ENCODE assay signal across 22 cellular contexts in genomic region chr10:104035817-104036384, GRCh38. TPM values are rescaled to one million over a fixed set of nuclear protein-coding genes. Genes with fewer than 3 reads are reported as not detected.
DNase-seq lines count a peak whose midpoint lies in the region; ATAC-seq and TF ChIP-seq lines count a peak whose summit lies in the region.
"Had no signal": no experiment of that assay in that cellular context is flagged by ENCODE, and none has a peak within 500 bp of the region (broad histone marks: within the 10 kb centered on the region; RNA-seq: fewer than 3 reads in every experiment).

No MANE protein-coding gene starts in this region.

- H3K9me3 ChIP-seq in IMR-90 (ENCODE audit: control insufficient read depth, insufficient read depth, low read length), result no peaks in the 10 kb centered on the region
- H3K9me3 ChIP-seq: ascending aorta, gastroesophageal sphincter, thyroid gland had no signal

- H3K9me1 ChIP-seq in IMR-90 (ENCODE audit: insufficient read depth, low read length), result peaks cover 17% of the 10 kb centered on the region; the same call in 1 of the 2 replicates

- intact Hi-C loops in activated CD4-positive, alpha-beta memory T cell treated with anti-CD3 and anti-CD28 coated beads for 36 hours (cut with micrococcal nuclease), result no loop called here
- intact Hi-C loops in IMR-90 (cut with micrococcal nuclease), result no loop called here
- intact Hi-C loops in left colon (cut with DNase I, micrococcal nuclease), result no loop called here

- peaks cover 5% of the 10 kb centered on the region for H3K36me3 ChIP-seq in IMR-90 (ENCODE audit: control insufficient read depth, insufficient read depth, low read length)

- H3K36me3 Mint-ChIP-seq in activated CD4-positive, alpha-beta memory T cell treated with anti-CD3 and anti-CD28 coated beads, Interleukin-2, amount 10 ng/mL, durations not matched to agents 7 days and 5 days (ENCODE audit: low read depth), result peaks cover 3% of the 10 kb centered on the region
- H3K36me3 Mint-ChIP-seq in activated CD4-positive, alpha-beta memory T cell treated with anti-CD3 and anti-CD28 coated beads for 36 hours, result no peaks in the 10 kb centered on the region
- H3K36me3 Mint-ChIP-seq in type B pancreatic cell (peaks cover 17% of the 10 kb centered on the region), HFFc6 (ENCODE audit: low read depth) (no peaks in the 10 kb centered on the region)

- no peak for TF ChIP-seq CTCF in IMR-90 (conservative IDR thresholded peaks at IDR 0.05; ENCODE audit: low read depth, low read length)
- no peak for TF ChIP-seq CTCF in type B pancreatic cell (conservative IDR thresholded peaks at IDR 0.05)
- no peak for TF ChIP-seq CTCF in HFFc6 (IDR thresholded peaks at IDR 0.05)

- no TSS peak for BruUV-seq in IMR-90 (replicated peaks; lab: Mats Ljungman, UMichigan)

- H3K4me2 ChIP-seq in IMR-90 (ENCODE audit: low read depth, low read length), result no peak overlapping the region

- no peaks in the 10 kb centered on the region for H3K4me1 ChIP-seq in IMR-90 (ENCODE audit: control insufficient read depth, insufficient read depth, low read length)
- H3K4me1 ChIP-seq: ascending aorta, gastroesophageal sphincter, thyroid gland had no signal

- H2BK120ac ChIP-seq in IMR-90 (ENCODE audit: low read depth, low read length), result no peak overlapping the region

- H3K4me1 Mint-ChIP-seq in activated CD4-positive, alpha-beta memory T cell treated with anti-CD3 and anti-CD28 coated beads, Interleukin-2, amount 10 ng/mL, durations not matched to agents 7 days and 5 days, result no peaks in the 10 kb centered on the region
- no peaks in the 10 kb centered on the region for H3K4me1 Mint-ChIP-seq in activated CD4-positive, alpha-beta memory T cell treated with anti-CD3 and anti-CD28 coated beads for 36 hours (ENCODE audit: low read depth)
- no peaks in the 10 kb centered on the region for H3K4me1 Mint-ChIP-seq in type B pancreatic cell (ENCODE audit: unreplicated experiment)
- H3K4me1 Mint-ChIP-seq in HFFc6 (ENCODE audit: low read depth), result no peaks in the 10 kb centered on the region
- H3K4me1 Mint-ChIP-seq: nephron had no signal

- no peak overlapping the region for H3K56ac ChIP-seq in IMR-90 (ENCODE audit: extremely low read depth, insufficient read depth, low read length)

- H4K5ac ChIP-seq in IMR-90 (ENCODE audit: low read depth, low read length), result no peak overlapping the region

- H3K27me3 ChIP-seq in IMR-90 (ENCODE audit: control insufficient read depth, insufficient read depth, low read length), result no peaks in the 10 kb centered on the region
- H3K27me3 ChIP-seq: ascending aorta, gastroesophageal sphincter, thyroid gland had no signal

- no peak overlapping the region for H2AK9ac ChIP-seq in IMR-90 (replicated peaks; ENCODE audit: low read depth, low read length, poor library complexity)

- H3K27ac Mint-ChIP-seq in activated CD4-positive, alpha-beta memory T cell treated with anti-CD3 and anti-CD28 coated beads, Interleukin-2, amount 10 ng/mL, durations not matched to agents 7 days and 5 days, result no peak overlapping the region
- no peak overlapping the region for H3K27ac Mint-ChIP-seq in activated CD4-positive, alpha-beta memory T cell treated with anti-CD3 and anti-CD28 coated beads for 36 hours
- H3K27ac Mint-ChIP-seq in type B pancreatic cell (peak overlapping the region; percentile 63), HFFc6 (no peak overlapping the region)
- H3K27ac Mint-ChIP-seq: nephron had no signal

- peak overlapping the region; percentile 72 for H2BK5ac ChIP-seq in IMR-90 (ENCODE audit: low read depth, low read length, poor library complexity, severe bottlenecking)

- CTCF ChIA-PET in activated CD4-positive, alpha-beta memory T cell treated with anti-CD3 and anti-CD28 coated beads, Interleukin-2, amount 10 ng/mL, durations not matched to agents 7 days and 5 days (lab: Charles Lee), result no interaction called here
- CTCF ChIA-PET in activated CD4-positive, alpha-beta memory T cell treated with anti-CD3 and anti-CD28 coated beads for 36 hours (lab: Charles Lee), result no interaction called here
- CTCF ChIA-PET in IMR-90 (lab: Yijun Ruan, JAX), result no interaction called here

- no peak overlapping the region for H4K8ac ChIP-seq in IMR-90 (ENCODE audit: low read depth in 2 of 2, low read length in 2 of 2)

- no peaks in the 10 kb centered on the region for H4K20me1 ChIP-seq in IMR-90 (ENCODE audit: insufficient read depth, low read length)

- H3K4me3 Mint-ChIP-seq in activated CD4-positive, alpha-beta memory T cell treated with anti-CD3 and anti-CD28 coated beads, Interleukin-2, amount 10 ng/mL, durations not matched to agents 7 days and 5 days, result no peak overlapping the region
- H3K4me3 Mint-ChIP-seq in activated CD4-positive, alpha-beta memory T cell treated with anti-CD3 and anti-CD28 coated beads for 36 hours, result no peak overlapping the region
- H3K4me3 Mint-ChIP-seq in type B pancreatic cell, result no peak overlapping the region
- H3K4me3 Mint-ChIP-seq in HFFc6, result no peak overlapping the region
- H3K4me3 Mint-ChIP-seq: nephron had no signal

- H2BK15ac ChIP-seq in IMR-90 (ENCODE audit: low read depth, low read length), result no peak overlapping the region

- H3K27ac ChIP-seq in IMR-90 (ENCODE audit: insufficient read depth, low read length), result no peak overlapping the region
- H3K27ac ChIP-seq: ascending aorta, gastroesophageal sphincter, thyroid gland, VCaP had no signal

- TF ChIP-seq POLR2A in IMR-90 (IDR thresholded peaks at IDR 0.05; ENCODE audit: low read depth, low read length), result no peak

- no peaks in the 10 kb centered on the region for H3K27me3 Mint-ChIP-seq in activated CD4-positive, alpha-beta memory T cell treated with anti-CD3 and anti-CD28 coated beads, Interleukin-2, amount 10 ng/mL, durations not matched to agents 7 days and 5 days
- no peaks in the 10 kb centered on the region for H3K27me3 Mint-ChIP-seq in activated CD4-positive, alpha-beta memory T cell treated with anti-CD3 and anti-CD28 coated beads for 36 hours
- no peaks in the 10 kb centered on the region for H3K27me3 Mint-ChIP-seq in type B pancreatic cell
- no peaks in the 10 kb centered on the region; the same call in none of the 2 replicates for H3K27me3 Mint-ChIP-seq in HFFc6 (ENCODE audit: insufficient read depth)

- no peak overlapping the region for H4K91ac ChIP-seq in IMR-90 (ENCODE audit: insufficient read depth, low read depth, low read length)

- no peak for ATAC-seq in IMR-90 (ENCODE audit: low read depth)
- ATAC-seq in left colon, result peak; percentile 30
- ATAC-seq: gastroesophageal sphincter had no signal

- H3K18ac ChIP-seq in IMR-90 (ENCODE audit: low read depth, low read length), result no peak overlapping the region

- dilution Hi-C loops in IMR-90 (cut with HindIII; ENCODE audit: low sequenced_read_pairs, unreplicated experiment), result no loop called here

- WGBS in IMR-90 (ENCODE audit: extremely low coverage in 2 of 2, insufficient read length in 1 of 2), 2 experiments, result 77 to 100% methylated on average over 1 to 6 of the region's 8 CpGs

- H3K79me1 ChIP-seq in IMR-90 (ENCODE audit: low read depth in 1 of 2, low read length in 2 of 2), result no peaks in the 10 kb centered on the region

- no peak overlapping the region for H2BK20ac ChIP-seq in IMR-90 (ENCODE audit: low read depth, low read length)

- H3K4me3 ChIP-seq in IMR-90 (ENCODE audit: insufficient read depth, low read depth, low read length), result no peak overlapping the region
- H3K4me3 ChIP-seq: ascending aorta, gastroesophageal sphincter, thyroid gland had no signal

- DNase-seq in activated CD4-positive, alpha-beta memory T cell treated with anti-CD3 and anti-CD28 coated beads, Interleukin-2, amount 10 ng/mL, durations not matched to agents 7 days and 5 days, result peak; percentile 4
- DNase-seq in activated CD4-positive, alpha-beta memory T cell treated with anti-CD3 and anti-CD28 coated beads for 36 hours, result no peak
- DNase-seq in IMR-90 (no peak), left colon (no peak), type B pancreatic cell (ENCODE audit: extremely low spot score, unreplicated experiment) (no peak), OCI-M1 (lab: John Stamatoyannopoulos, UW) (no peak), HFFc6 (no peak), putamen (ENCODE audit: low spot score) (no peak)
- DNase-seq: activated CD4-positive, alpha-beta T cell treated with anti-CD3 and anti-CD28 coated beads, Interleukin-2, amount 50 U/mL, for 4 hours; activated naive CD4-positive, alpha-beta T cell treated with anti-CD3 and anti-CD28 coated beads, Interleukin-2, amount 50 U/mL, for 16 hours; cerebellar nuclear complex; KG1; NCI-H1694; NCI-H748 treated with DMSO at 0.1 percent for 48 hours; stimulated activated CD4-positive, alpha-beta T cell treated with anti-CD3 and anti-CD28 coated beads, Interleukin-1b, Interleukin-23, amount 100 ng/mL, for 48 hours; stimulated activated naive CD4-positive, alpha-beta T cell; T-helper 2 cell; thyroid gland had no signal

- H3K4ac ChIP-seq in IMR-90 (ENCODE audit: low read depth, low read length), result no peak overlapping the region

- in situ Hi-C loops in IMR-90 (cut with MboI; ENCODE audit: low sequenced_read_pairs), result no loop called here

- POLR2A ChIA-PET in activated CD4-positive, alpha-beta memory T cell treated with anti-CD3 and anti-CD28 coated beads, Interleukin-2, amount 10 ng/mL, durations not matched to agents 7 days and 5 days (lab: Charles Lee), result no interaction called here
- POLR2A ChIA-PET in activated CD4-positive, alpha-beta memory T cell treated with anti-CD3 and anti-CD28 coated beads for 36 hours (lab: Charles Lee), result no interaction called here
- POLR2A ChIA-PET in IMR-90 (lab: Charles Lee; ENCODE audit: unreplicated experiment), result no interaction called here

- no peak overlapping the region for H3K23ac ChIP-seq in IMR-90 (ENCODE audit: low read depth, low read length)

- H3K9me3 Mint-ChIP-seq in activated CD4-positive, alpha-beta memory T cell treated with anti-CD3 and anti-CD28 coated beads, Interleukin-2, amount 10 ng/mL, durations not matched to agents 7 days and 5 days, result no peaks in the 10 kb centered on the region
- H3K9me3 Mint-ChIP-seq in activated CD4-positive, alpha-beta memory T cell treated with anti-CD3 and anti-CD28 coated beads for 36 hours, result no peaks in the 10 kb centered on the region
- no peaks in the 10 kb centered on the region for H3K9me3 Mint-ChIP-seq in type B pancreatic cell
- H3K9me3 Mint-ChIP-seq in HFFc6, result no peaks in the 10 kb centered on the region
- H3K9me3 Mint-ChIP-seq: nephron had no signal

- peak overlapping the region; percentile 27; the same call in 1 of the 2 replicates for H2AK5ac ChIP-seq in IMR-90 (ENCODE audit: low read depth, low read length)

- H2AFZ ChIP-seq in IMR-90 (replicated peaks; ENCODE audit: low read length, poor library complexity), result no peak overlapping the region

- TF ChIP-seq RAD21 in IMR-90 (IDR thresholded peaks at IDR 0.05; ENCODE audit: low read length), result no peak

- H3K9ac ChIP-seq in IMR-90 (ENCODE audit: low read depth, low read length), result no peak overlapping the region

- no peak overlapping the region for H3K14ac ChIP-seq in IMR-90 (replicated peaks; ENCODE audit: low read depth, low read length)

RNA-seq across cellular contexts. Expression of gene COL17A1, which starts 49.8 kb away (rescaled TPM):
- total RNA-seq in activated CD4-positive, alpha-beta memory T cell treated with anti-CD3 and anti-CD28 coated beads, Interleukin-2, amount 10 ng/mL, durations not matched to agents 7 days and 5 days, result not detected
- not detected for total RNA-seq in activated CD4-positive, alpha-beta memory T cell treated with anti-CD3 and anti-CD28 coated beads for 36 hours
- total RNA-seq in IMR-90 (2012; rRNA removed), result 0.18 and 0.83 TPM in 2 replicates
- 0.14 and 0.32 TPM in 2 replicates for polyA plus RNA-seq in IMR-90 (2012; rRNA removed)
- polyA plus RNA-seq in IMR-90 (2012; cell fraction: cytosol; rRNA removed), result 0.11 TPM in 2 replicates
- 0.60 and 0.83 TPM in 2 replicates for polyA plus RNA-seq in IMR-90 (2012; cell fraction: nucleus; rRNA removed; ENCODE audit: low replicate concordance)
- total RNA-seq in left colon, result 100 to 1,000 TPM; 159 to 328 TPM
- 14.5 and 94.1 TPM in 2 replicates for total RNA-seq in type B pancreatic cell (ENCODE audit: low replicate concordance)
- 1 to 10 TPM in 2 of 6 experiments, under 1 TPM in 4; 0.23 to 1.5 (median 0.66) TPM for total RNA-seq in HFFc6 (2021; fragmentation: NEBNext Ultra II Directional; extraction: Animal tissue kit (Norgen Biotek cat#: 25700))
